ENCODE assay signal across 8 cellular contexts in the genomic region with DNA sequence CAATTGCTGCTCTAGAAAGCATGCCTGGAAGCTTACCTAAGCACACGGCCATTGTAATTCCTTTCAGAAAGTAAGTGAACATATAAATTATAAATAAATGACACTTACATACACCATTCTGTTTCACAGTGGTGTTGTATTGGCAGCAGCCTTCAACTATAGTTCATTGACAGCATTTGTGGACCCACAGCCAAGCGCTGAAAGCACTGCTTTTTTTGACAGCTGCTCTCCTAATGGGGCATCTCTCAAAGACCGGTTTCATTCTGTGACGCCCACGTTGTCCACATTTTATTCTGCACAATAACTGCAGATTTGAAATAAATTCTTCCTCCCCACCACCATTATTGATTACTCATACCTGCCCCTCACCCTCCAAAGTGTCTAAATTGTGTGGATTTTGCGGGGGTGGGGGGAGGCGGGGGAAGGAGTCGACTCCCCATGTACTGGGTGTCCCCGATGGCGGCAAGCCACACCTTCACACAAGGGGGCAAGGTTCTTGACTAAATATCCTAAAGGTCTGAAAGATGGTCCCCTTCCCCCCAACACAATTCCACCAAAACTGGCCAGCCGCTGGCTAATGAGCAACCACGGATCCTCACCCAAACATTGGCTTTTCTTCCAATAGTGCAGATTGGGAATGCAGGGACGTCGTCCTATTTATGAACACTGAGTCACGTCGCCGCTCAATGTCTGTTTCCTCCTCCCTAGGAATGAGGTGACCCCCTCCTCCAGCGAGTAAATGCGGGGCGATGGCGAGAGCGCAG. TPM values are rescaled to one million over a fixed set of nuclear protein-coding genes. Genes with fewer than 3 reads are reported as not detected.
DNase-seq lines count a peak whose midpoint lies in the region; ATAC-seq and TF ChIP-seq lines count a peak whose summit lies in the region.

No MANE protein-coding gene starts in this region.

- 17% methylated on average over 22 of the region's 22 CpGs for WGBS in urinary bladder

- TF ChIP-seq CTCF in DND-41 (IDR thresholded peaks at IDR 0.05; ENCODE audit: borderline replicate concordance, extremely low read depth, low read length, poor library complexity, severe bottlenecking) (no peak), NB4 (IDR thresholded peaks at IDR 0.05; ENCODE audit: low read depth, low read length) (no peak)

- H3K4me1 ChIP-seq in DND-41 (ENCODE audit: insufficient read depth, low read length) = peaks cover 66% of the 10 kb centered on the region
- H3K4me1 ChIP-seq in urinary bladder (ENCODE audit: insufficient read depth) = no peaks in the 10 kb centered on the region

- no peak for TF ChIP-seq POLR2A in NB4 (IDR thresholded peaks at IDR 0.05; ENCODE audit: extremely low read depth, insufficient read length)

- no peaks in the 10 kb centered on the region for H3K9me3 ChIP-seq in DND-41 (ENCODE audit: insufficient read depth, low read length, severe bottlenecking)

- H2AFZ ChIP-seq in DND-41 (ENCODE audit: low read depth, low read length) = peak overlapping the region; percentile 78; the same call in 1 of the 2 replicates

- H3K27ac ChIP-seq in DND-41 (ENCODE audit: low read length) (peak overlapping the region; percentile 75), caudate nucleus (ENCODE audit: low read depth, low read length) (peak overlapping the region; percentile 58), urinary bladder (ENCODE audit: low read depth) (no peak overlapping the region)

- peaks cover 14% of the 10 kb centered on the region; the same call in 1 of the 2 replicates for H4K20me1 ChIP-seq in DND-41 (ENCODE audit: insufficient read depth, low read length)

- H3K4me3 ChIP-seq in DND-41 (ENCODE audit: low read depth in 1 of 2, low read length in 2 of 2) (peak overlapping the region; percentile 36 to 70; a peak in 3 of 4 replicates), NB4 (ENCODE audit: low read depth, low read length) (peak overlapping the region; percentile 50), urinary bladder (ENCODE audit: low read depth, low read length) (peak overlapping the region; percentile 78)

- H3K4me2 ChIP-seq in DND-41 (ENCODE audit: insufficient read depth, low read length) = peak overlapping the region; percentile 88

- DNase-seq in DND-41 (no peak), NB4 (ENCODE audit: low read depth) (peak; percentile 17), caudate nucleus (lab: John Stamatoyannopoulos, UW) (peak in 23 of 61 donors; percentile 21 to 65 (median 42)), midbrain (lab: John Stamatoyannopoulos, UW) (peak; percentile 28), NCI-H1694 (lab: John Stamatoyannopoulos, UW) (no peak), NCI-H2029 (lab: John Stamatoyannopoulos, UW) (no peak)

- no peak for ATAC-seq in DND-41 (ENCODE audit: insufficient read depth, low read depth)
- no peak for ATAC-seq in HG03571 (IDR thresholded peaks at IDR 0.05; ENCODE audit: unreplicated experiment)

- H3K9ac ChIP-seq in DND-41 (ENCODE audit: low read depth, low read length) = peak overlapping the region; percentile 72

- no peaks in the 10 kb centered on the region for H3K27me3 ChIP-seq in DND-41 (ENCODE audit: insufficient read depth, low read length, poor library complexity)

- no peaks in the 10 kb centered on the region for H3K36me3 ChIP-seq in DND-41 (ENCODE audit: insufficient read depth, low read length)
- no peaks in the 10 kb centered on the region for H3K36me3 ChIP-seq in urinary bladder (ENCODE audit: insufficient read depth)

- H3K79me2 ChIP-seq in DND-41 (ENCODE audit: insufficient read depth, low read length) = peaks cover 61% of the 10 kb centered on the region

RNA-seq across cellular contexts. Expression of a gene that starts 1.1 kb away (rescaled TPM):
- total RNA-seq in urinary bladder = 27.4 TPM
- 26.6 TPM for polyA plus RNA-seq in urinary bladder

RNA-seq across cellular contexts. Expression of a gene that starts 54.9 kb away (rescaled TPM):
- total RNA-seq in urinary bladder = 17.2 TPM
- 4.6 TPM for polyA plus RNA-seq in urinary bladder

Comparison
In these comparisons a context has a peak if more than half of its experiments do, and no peak if none do; other contexts are left out.
1. DNase-seq: peak in NB4 (single experiment) and midbrain (single experiment); none in DND-41 (single experiment), NCI-H1694 (single experiment) and NCI-H2029 (single experiment).
2. Peak in every context shown above with its lines, with median percentiles within 50 percentile points of each other: H3K4me3 ChIP-seq.